12 cellular contexts compared by ENCODE assay signal in genomic region chr17:27888945-27889344, GRCh38. TPM values are rescaled to one million over a fixed set of nuclear protein-coding genes. Genes with fewer than 3 reads are reported as not detected.
A peak's percentile ranks its signal among the peaks of the same experiment; 100 is the strongest.
DNase-seq lines count a peak whose midpoint lies in the region; ATAC-seq and TF ChIP-seq lines count a peak whose summit lies in the region.
"Had no signal": no experiment of that assay in that cellular context is flagged by ENCODE, and none has a peak within 500 bp of the region (broad histone marks: within the 10 kb centered on the region; RNA-seq: fewer than 3 reads in every experiment).

No MANE protein-coding gene starts in this region.

- H3K36me3 Mint-ChIP-seq in endodermal cell (ENCODE audit: low read depth) (no peaks in the 10 kb centered on the region), mesothelial cell of epicardium (no peaks in the 10 kb centered on the region), CD14-positive monocyte (no peaks in the 10 kb centered on the region)

- peaks cover 11% of the 10 kb centered on the region for H3K27me3 Mint-ChIP-seq in endodermal cell (ENCODE audit: insufficient read depth)
- no peaks in the 10 kb centered on the region for H3K27me3 Mint-ChIP-seq in mesothelial cell of epicardium (ENCODE audit: low read depth)
- peaks cover 0 to 2% (median 0%) of the 10 kb centered on the region in 3 donors for H3K27me3 Mint-ChIP-seq in CD14-positive monocyte (ENCODE audit: low read depth in 3 of 3)
- H3K27me3 Mint-ChIP-seq: activated naive CD8-positive, alpha-beta T cell had no signal

- DNase-seq in A172 (ENCODE audit: low spot score) (peak; percentile 52), endodermal cell (peak; percentile 95), mesothelial cell of epicardium (ENCODE audit: low spot score in 2 of 2, unreplicated experiment in 2 of 2) (no peak), medulla oblongata (ENCODE audit: extremely low spot score) (no peak), dedifferentiated amniotic fluid mesenchymal stem cell (ENCODE audit: extremely low spot score) (no peak), CD14-positive monocyte (ENCODE audit: low spot score) (no peak), foreskin keratinocyte (no peak)
- DNase-seq: effector CD4-positive, alpha-beta T cell; RPMI8226 had no signal

- no peak overlapping the region for H3K4me3 Mint-ChIP-seq in endodermal cell
- H3K4me3 Mint-ChIP-seq in mesothelial cell of epicardium: no peak overlapping the region
- H3K4me3 Mint-ChIP-seq in CD14-positive monocyte: no peak overlapping the region
- H3K4me3 Mint-ChIP-seq: activated naive CD8-positive, alpha-beta T cell had no signal

- intact Hi-C loops in CD14-positive monocyte (cut with micrococcal nuclease): loop anchor here in 1 of 2 donors (10.0 kb wide), 1 partner anchor 84 kb away; the partner anchor contains the start of gene NOS2

- 15 to 32% methylated on average over 6 to 7 of the region's 7 CpGs for WGBS in endodermal cell (ENCODE audit: insufficient coverage in 1 of 2, insufficient read length in 1 of 2), 2 experiments

- no peaks in the 10 kb centered on the region for H3K9me3 Mint-ChIP-seq in endodermal cell
- no peaks in the 10 kb centered on the region for H3K9me3 Mint-ChIP-seq in mesothelial cell of epicardium
- H3K9me3 Mint-ChIP-seq in CD14-positive monocyte: peaks cover 0 to 6% (median 4%) of the 10 kb centered on the region in 7 donors

- H3K36me3 ChIP-seq in HUES6 (ENCODE audit: control insufficient read depth, insufficient read depth, low read length): no peaks in the 10 kb centered on the region
- no peaks in the 10 kb centered on the region for H3K36me3 ChIP-seq in endodermal cell (ENCODE audit: control insufficient read depth, insufficient read depth, low read length)
- H3K36me3 ChIP-seq: thoracic aorta had no signal

- H3K9ac ChIP-seq in HUES6 (ENCODE audit: low read length) (peak overlapping the region; percentile 2), endodermal cell (ENCODE audit: extremely low read depth, low read length, poor library complexity, severe bottlenecking) (peak overlapping the region; percentile 26)

- peak overlapping the region; percentile 9; the same call in 1 of the 2 replicates for H3K4me3 ChIP-seq in HUES6 (ENCODE audit: low read depth, low read length)
- peak overlapping the region; percentile 51 for H3K4me3 ChIP-seq in endodermal cell (ENCODE audit: low read length)
- H3K4me3 ChIP-seq: thoracic aorta had no signal

- no peaks in the 10 kb centered on the region for H3K9me3 ChIP-seq in HUES6 (ENCODE audit: control insufficient read depth, insufficient read depth, low read depth, low read length)
- no peaks in the 10 kb centered on the region for H3K9me3 ChIP-seq in endodermal cell (ENCODE audit: control insufficient read depth, low read length)
- H3K9me3 ChIP-seq: thoracic aorta had no signal

- H3K4me1 ChIP-seq in HUES6 (ENCODE audit: control insufficient read depth, insufficient read depth, low read length) (peaks cover 35% of the 10 kb centered on the region), endodermal cell (ENCODE audit: control insufficient read depth, insufficient read depth, low read length) (peaks cover 5% of the 10 kb centered on the region), foreskin keratinocyte (peaks cover 5% of the 10 kb centered on the region)

- no peak for ATAC-seq in foreskin keratinocyte

- H3K4me1 Mint-ChIP-seq in endodermal cell (peaks cover 39% of the 10 kb centered on the region), mesothelial cell of epicardium (peaks cover 23% of the 10 kb centered on the region), CD14-positive monocyte (peaks cover 23% of the 10 kb centered on the region)

- H3K27ac Mint-ChIP-seq in endodermal cell: peak overlapping the region; percentile 84
- H3K27ac Mint-ChIP-seq in mesothelial cell of epicardium: peak overlapping the region; percentile 63
- no peak overlapping the region for H3K27ac Mint-ChIP-seq in CD14-positive monocyte
- H3K27ac Mint-ChIP-seq: activated naive CD8-positive, alpha-beta T cell had no signal

- H3K27me3 ChIP-seq in HUES6 (ENCODE audit: control insufficient read depth, insufficient read depth, low read length): peaks cover 12% of the 10 kb centered on the region
- no peaks in the 10 kb centered on the region for H3K27me3 ChIP-seq in endodermal cell (ENCODE audit: control insufficient read depth, insufficient read depth, low read length, poor library complexity, severe bottlenecking)
- no peaks in the 10 kb centered on the region for H3K27me3 ChIP-seq in foreskin keratinocyte

- TF ChIP-seq CTCF in endodermal cell (conservative IDR thresholded peaks at IDR 0.05): no peak
- TF ChIP-seq CTCF in mesothelial cell of epicardium (IDR thresholded peaks at IDR 0.05; ENCODE audit: unreplicated experiment): no peak
- no peak for TF ChIP-seq CTCF in CD14-positive monocyte (IDR thresholded peaks at IDR 0.05)
- TF ChIP-seq CTCF in foreskin keratinocyte (conservative IDR thresholded peaks at IDR 0.05): no peak

- H3K27ac ChIP-seq in HUES6 (ENCODE audit: low read depth, low read length) (no peak overlapping the region), endodermal cell (ENCODE audit: low read depth, low read length) (peak overlapping the region; percentile 75), foreskin keratinocyte (no peak overlapping the region)
- H3K27ac ChIP-seq: thoracic aorta had no signal

RNA-seq across cellular contexts. Expression of gene LYRM9, which starts 4.2 kb away (rescaled TPM):
- total RNA-seq in A172 (2014; rRNA removed; shearing (Covaris generic)): 5.2 and 11.6 TPM in 2 replicates
- total RNA-seq in endodermal cell (1 to 10 TPM; 5.8 to 8.3 TPM), mesothelial cell of epicardium (24.3 to 26.6 TPM (median 24.4 TPM) in 3 replicates), foreskin keratinocyte (1.6 and 2.1 TPM in 2 replicates)
- 8.6 TPM for polyA plus RNA-seq in endodermal cell (2013, experiment 1 of 2)
- polyA plus RNA-seq in endodermal cell (2013, experiment 2 of 2): 6.6 TPM
- polyA plus RNA-seq in CD14-positive monocyte (1 to 10 TPM; 5.9 to 6.3 TPM), foreskin keratinocyte (2.0 and 3.0 TPM in 2 replicates)

Comparison
In these comparisons a context has a peak if more than half of its experiments do, and no peak if none do; other contexts are left out.
1. DNase-seq: peak in A172 (single experiment) and endodermal cell (single experiment); none in mesothelial cell of epicardium (0 of 2), medulla oblongata (single experiment), dedifferentiated amniotic fluid mesenchymal stem cell (single experiment), CD14-positive monocyte (single experiment) and foreskin keratinocyte (0 of 2).
2. H3K27ac Mint-ChIP-seq: peak in endodermal cell (single experiment) and mesothelial cell of epicardium (single experiment); none in CD14-positive monocyte (0 of 7).